ENCODE assay signal across 15 cellular contexts in the genomic region with DNA sequence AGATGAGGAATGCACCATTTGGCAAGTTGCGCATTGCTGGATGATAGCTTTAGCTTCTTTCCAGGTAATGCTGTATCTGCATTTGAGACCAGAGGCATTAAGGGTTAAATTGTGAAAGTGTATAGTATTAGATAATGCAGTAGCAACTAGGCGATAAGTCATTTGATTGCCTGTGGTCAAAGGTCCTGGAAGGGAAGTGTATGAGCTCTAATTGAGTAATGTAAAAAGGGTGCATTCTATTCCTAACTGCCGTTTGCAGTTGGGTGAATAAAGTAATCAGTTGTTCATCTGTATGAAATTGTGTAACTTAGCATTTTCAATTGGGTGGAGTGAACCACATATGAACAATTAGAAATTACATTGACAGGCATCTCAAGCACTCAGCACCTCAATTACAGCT. TPM values are rescaled to one million over a fixed set of nuclear protein-coding genes. Genes with fewer than 3 reads are reported as not detected.
DNase-seq lines count a peak whose midpoint lies in the region; TF ChIP-seq lines count a peak whose summit lies in the region.
"Had no signal": no experiment of that assay in that cellular context is flagged by ENCODE, and none has a peak within 500 bp of the region (broad histone marks: within the 10 kb centered on the region; RNA-seq: fewer than 3 reads in every experiment).

No MANE protein-coding gene starts in this region.

- H3K4me1 ChIP-seq in trophoblast cell (ENCODE audit: control insufficient read depth in 1 of 2, insufficient read depth in 2 of 2, low read length in 2 of 2) = peaks cover 43 to 55% of the 10 kb centered on the region in 2 experiments
- peaks cover 3% of the 10 kb centered on the region; the same call in 1 of the 2 replicates for H3K4me1 ChIP-seq in H9 (ENCODE audit: insufficient read depth, low read length)

- H4K8ac ChIP-seq in trophoblast cell (ENCODE audit: low read depth, low read length) (peak overlapping the region; percentile 30), H9 (replicated peaks; ENCODE audit: insufficient read length, low read depth, low read length) (no peak overlapping the region)

- H2AFZ ChIP-seq in trophoblast cell (ENCODE audit: insufficient read depth, low read length, poor library complexity) = no peak overlapping the region
- H2AFZ ChIP-seq in H9 (ENCODE audit: low read length) = no peak overlapping the region

- WGBS in trophoblast cell (ENCODE audit: extremely low coverage, insufficient coverage, insufficient read length) = no CpG with 5 or more reads among the region's 3 CpGs
- WGBS in H9 (ENCODE audit: extremely low coverage, insufficient read length, low lambda C conversion rate) = no CpG with 5 or more reads among the region's 3 CpGs

- no peak overlapping the region for H3K23ac ChIP-seq in trophoblast cell (ENCODE audit: low read length)
- H3K23ac ChIP-seq in H9 (ENCODE audit: insufficient read length, low read depth, low read length) = no peak overlapping the region

- H3K4me3 ChIP-seq in epithelial cell of esophagus (ENCODE audit: low read length) = no peak overlapping the region
- no peak overlapping the region for H3K4me3 ChIP-seq in trophoblast cell (ENCODE audit: low read depth, low read length)

- peaks cover 73% of the 10 kb centered on the region for H3K79me1 ChIP-seq in trophoblast cell (ENCODE audit: low read length)
- H3K79me1 ChIP-seq in H9 (ENCODE audit: insufficient read depth, low read depth, low read length, poor library complexity, severe bottlenecking) = no peaks in the 10 kb centered on the region

- H3K14ac ChIP-seq in trophoblast cell (ENCODE audit: low read length) (peak overlapping the region; percentile 7), H9 (ENCODE audit: insufficient read depth, low read length) (no peak overlapping the region)

- no peak overlapping the region for H2BK5ac ChIP-seq in trophoblast cell (ENCODE audit: low read depth, low read length, poor library complexity)
- H2BK5ac ChIP-seq in H9 (ENCODE audit: insufficient read length, low read length) = no peak overlapping the region

- peak overlapping the region; percentile 95 for H3K27ac ChIP-seq in trophoblast cell (ENCODE audit: low read depth, low read length)
- no peak overlapping the region for H3K27ac ChIP-seq in H9 (ENCODE audit: insufficient read length, low read depth, low read length)

- H3K9me3 ChIP-seq in trophoblast cell (ENCODE audit: insufficient read depth, low read depth, low read length) (no peaks in the 10 kb centered on the region), H9 (ENCODE audit: control insufficient read depth, low read depth, low read length) (no peaks in the 10 kb centered on the region)

- no peak overlapping the region for H4K12ac ChIP-seq in trophoblast cell (ENCODE audit: low read depth, low read length)

- TF ChIP-seq CTCF in epithelial cell of esophagus (IDR thresholded peaks at IDR 0.05; ENCODE audit: insufficient read depth, low read depth, low read length, missing control alignments) (no peak), GM20000 (IDR thresholded peaks at IDR 0.05; ENCODE audit: extremely low read depth, missing control alignments) (no peak), H9 (conservative IDR thresholded peaks at IDR 0.05) (no peak)

- H3K9ac ChIP-seq in trophoblast cell (ENCODE audit: low read length) (no peak overlapping the region), H9 (ENCODE audit: extremely low read depth, insufficient read length, low read length) (no peak overlapping the region)

- peaks cover 2% of the 10 kb centered on the region; the same call in 1 of the 2 replicates for H3K27me3 Mint-ChIP-seq in H9 (ENCODE audit: low read depth)

- no peaks in the 10 kb centered on the region for H3K36me3 Mint-ChIP-seq in H9 (ENCODE audit: insufficient read depth in 1 of 3, low read depth in 3 of 3)
- H3K36me3 Mint-ChIP-seq: IgD-negative memory B cell had no signal

- no peak overlapping the region for H3K4me3 Mint-ChIP-seq in H9
- H3K4me3 Mint-ChIP-seq: IgD-negative memory B cell had no signal

- H2BK12ac ChIP-seq in trophoblast cell (ENCODE audit: low read length) (peak overlapping the region; percentile 37), H9 (ENCODE audit: insufficient read length, low read depth, low read length) (no peak overlapping the region)

- no peak overlapping the region for H3K4me2 ChIP-seq in trophoblast cell (ENCODE audit: low read length)
- no peak overlapping the region for H3K4me2 ChIP-seq in H9 (ENCODE audit: insufficient read depth, insufficient read length, low read length)

- no peak overlapping the region for H3K56ac ChIP-seq in H9 (ENCODE audit: insufficient read length, low read depth, low read length)

- DNase-seq in NOMO-1 treated with DMSO at 0.1 percent for 48 hours (lab: John Stamatoyannopoulos, UW; ENCODE audit: unreplicated experiment) = peak; percentile 16
- no peak for DNase-seq in NOMO-1 treated with dmso at 0.1 percent for 144 hours (lab: John Stamatoyannopoulos, UW; ENCODE audit: unreplicated experiment)
- peak; percentile 89 for DNase-seq in OCI-M1 (lab: John Stamatoyannopoulos, UW)
- DNase-seq in epithelial cell of esophagus (ENCODE audit: low read depth) = peak; percentile 30
- DNase-seq in trophoblast cell = no peak
- no peak for DNase-seq in GM20000 (ENCODE audit: low spot score)
- no peak for DNase-seq in H9
- DNase-seq in NCI-H1092 (lab: John Stamatoyannopoulos, UW) = no peak
- DNase-seq: 8988T, H7, NCI-H1105 treated with DMSO at 0.1 percent for 48 hours, NCI-H1694 treated with DMSO at 0.1 percent for 48 hours, NCI-H446 treated with DMSO at 0.1 percent for 48 hours, NCI-H748 treated with DMSO at 0.1 percent for 48 hours had no signal

- H2AK5ac ChIP-seq in trophoblast cell (ENCODE audit: low read length) (no peak overlapping the region), H9 (ENCODE audit: insufficient read length, low read length) (no peak overlapping the region)

- H2BK15ac ChIP-seq in H9 (ENCODE audit: low read depth, low read length) = no peak overlapping the region

- H4K5ac ChIP-seq in H9 (ENCODE audit: insufficient read length, low read depth, low read length) = no peak overlapping the region

- no peak overlapping the region for H3T11ph ChIP-seq in H9 (ENCODE audit: low read length)

- no peaks in the 10 kb centered on the region for H3K36me3 ChIP-seq in trophoblast cell (ENCODE audit: control insufficient read depth in 1 of 2, insufficient read depth in 2 of 2, low read length in 2 of 2)

- H2BK120ac ChIP-seq in trophoblast cell (ENCODE audit: insufficient read depth, low read length, poor library complexity) (no peak overlapping the region), H9 (ENCODE audit: low read depth, low read length, poor library complexity, severe bottlenecking) (no peak overlapping the region)

- H3K79me2 ChIP-seq in trophoblast cell (ENCODE audit: control insufficient read depth, insufficient read depth, low read length, poor library complexity) (peaks cover 30% of the 10 kb centered on the region), H9 (ENCODE audit: insufficient read depth, low read length) (no peaks in the 10 kb centered on the region)

- H4K20me1 ChIP-seq in H9 (ENCODE audit: control insufficient read depth, insufficient read depth, insufficient read length) = no peaks in the 10 kb centered on the region

- H4K91ac ChIP-seq in trophoblast cell (ENCODE audit: low read depth, low read length) = no peak overlapping the region
- H4K91ac ChIP-seq in H9 (ENCODE audit: insufficient read length, low read depth, low read length) = no peak overlapping the region

- no peak overlapping the region for H2BK20ac ChIP-seq in H9 (ENCODE audit: low read depth, low read length, poor library complexity, severe bottlenecking)

- H3K9me3 Mint-ChIP-seq in H9 = no peaks in the 10 kb centered on the region; a peak in 1 of 5 replicates
- H3K9me3 Mint-ChIP-seq: IgD-negative memory B cell had no signal

- H3K18ac ChIP-seq in trophoblast cell (ENCODE audit: low read length) = no peak overlapping the region
- H3K18ac ChIP-seq in H9 (ENCODE audit: insufficient read length, low read depth, low read length) = no peak overlapping the region

- no peaks in the 10 kb centered on the region for H3K27me3 ChIP-seq in trophoblast cell (ENCODE audit: insufficient read depth, low read length)
- no peaks in the 10 kb centered on the region for H3K27me3 ChIP-seq in H9 (ENCODE audit: insufficient read depth, low read length)

- no peak overlapping the region for H3K27ac Mint-ChIP-seq in H9
- H3K27ac Mint-ChIP-seq: IgD-negative memory B cell had no signal

- H3K23me2 ChIP-seq in H9 (ENCODE audit: insufficient read length, low read depth, low read length, poor library complexity, severe bottlenecking) = no peaks in the 10 kb centered on the region

- H3K4ac ChIP-seq in trophoblast cell (ENCODE audit: low read depth, low read length) (no peak overlapping the region), H9 (ENCODE audit: low read depth, low read length) (no peak overlapping the region)

- peaks cover 9 to 16% of the 10 kb centered on the region in 2 experiments for H3K4me1 Mint-ChIP-seq in H9
- H3K4me1 Mint-ChIP-seq: IgD-negative memory B cell had no signal

RNA-seq across cellular contexts. Expression of gene WDR1, which starts 54.5 kb away (rescaled TPM):
- polyA plus RNA-seq in trophoblast cell (2013) = 349 and 360 TPM in 2 replicates
- 366 and 367 TPM in 2 replicates for total RNA-seq in H9 (2021)

Comparison
In these comparisons a context has a peak if more than half of its experiments do, and no peak if none do; other contexts are left out.
1. DNase-seq: peak in NOMO-1 treated with DMSO at 0.1 percent for 48 hours (single experiment), OCI-M1 (single experiment) and epithelial cell of esophagus (single experiment); none in NOMO-1 treated with dmso at 0.1 percent for 144 hours (single experiment), trophoblast cell (0 of 2), GM20000 (single experiment), H9 (single experiment) and NCI-H1092 (single experiment).